ENCODE assay signal across 13 cellular contexts in genomic region chr7:37943905-37944736, GRCh38. TPM values are rescaled to one million over a fixed set of nuclear protein-coding genes. Genes with fewer than 3 reads are reported as not detected.
DNase-seq lines count a peak whose midpoint lies in the region; ATAC-seq lines count a peak whose summit lies in the region.
"Had no signal": no experiment of that assay in that cellular context is flagged by ENCODE, and none has a peak within 500 bp of the region (broad histone marks: within the 10 kb centered on the region; RNA-seq: fewer than 3 reads in every experiment).

No MANE protein-coding gene starts in this region.

- DNase-seq in epithelial cell of prostate (ENCODE audit: low read depth, low spot score) (peak; percentile 51), sciatic nerve (ENCODE audit: low spot score) (peak; percentile 63), MG63 (no peak)
- DNase-seq: MM.1S had no signal

- H3K9me3 ChIP-seq in MG63: no peaks in the 10 kb centered on the region
- H3K9me3 ChIP-seq: Caco-2 had no signal

- no peak overlapping the region for H3K27ac ChIP-seq in epithelial cell of prostate

- H3K27me3 ChIP-seq in MG63: no peaks in the 10 kb centered on the region

- no peak overlapping the region for H3K4me3 ChIP-seq in MG63

- ATAC-seq in GM18867 (IDR thresholded peaks at IDR 0.05; ENCODE audit: unreplicated experiment) (peak; percentile 46), HG03175 (IDR thresholded peaks at IDR 0.05; ENCODE audit: unreplicated experiment) (peak; percentile 46), sciatic nerve (peak; percentile 71), HG03571 (IDR thresholded peaks at IDR 0.05; ENCODE audit: unreplicated experiment) (no peak), GM19351 (IDR thresholded peaks at IDR 0.05; ENCODE audit: unreplicated experiment) (no peak), HG03520 (IDR thresholded peaks at IDR 0.05; ENCODE audit: unreplicated experiment) (no peak)
- ATAC-seq: stimulated activated memory B cell treated with anti-CD40 and anti-IgM and Interleukin-4, amounts not matched to agents 10 μg/mL and 1 μg/mL and 100 μg/mL, for 72 hours had no signal

- no peaks in the 10 kb centered on the region for H3K36me3 ChIP-seq in MG63

- intact Hi-C loops in sciatic nerve (cut with DNase I): no loop called here

RNA-seq across cellular contexts. Expression of gene EPDR1, which starts 23.7 kb away (rescaled TPM):
- 46.9 TPM for total RNA-seq in sciatic nerve
- 18.7 and 24.4 TPM in 2 replicates for total RNA-seq in MG63 (2014; rRNA removed; shearing (Covaris generic); ENCODE audit: low replicate concordance)
- total RNA-seq: OCI-LY7 had no signal

RNA-seq across cellular contexts. Expression of gene SFRP4, which starts 27.5 kb away (rescaled TPM):
- total RNA-seq in sciatic nerve: 261 TPM
- 13.1 and 16.3 TPM in 2 replicates for total RNA-seq in MG63 (2014; rRNA removed; shearing (Covaris generic); ENCODE audit: low replicate concordance)
- total RNA-seq: Caco-2, endothelial cell of umbilical vein, OCI-LY7 had no signal

Comparison
In these comparisons a context has a peak if more than half of its experiments do, and no peak if none do; other contexts are left out.
1. ATAC-seq: peak in GM18867 (single experiment), HG03175 (single experiment) and sciatic nerve (single experiment); none in HG03571 (single experiment), GM19351 (single experiment) and HG03520 (single experiment).
2. RNA of gene SFRP4, which starts 27.5 kb away (total RNA-seq): 261 TPM in sciatic nerve (single experiment); 13.1 to 16.3 TPM in MG63; every median in the first group is over 10 times any median in the second.